In genomic region chr6:33694401-33694931, GRCh38 we compare ENCODE assay signal across 8 cellular contexts. TPM values are rescaled to one million over a fixed set of nuclear protein-coding genes. Genes with fewer than 3 reads are reported as not detected.
DNase-seq lines count a peak whose midpoint lies in the region; ATAC-seq and TF ChIP-seq lines count a peak whose summit lies in the region.

No MANE protein-coding gene starts in this region.

- H3K4me3 Mint-ChIP-seq in stimulated activated memory B cell treated with anti-CD40 and anti-IgM and Interleukin-4, amounts not matched to agents 10 μg/mL and 1 μg/mL and 100 μg/mL, for 72 hours: no peak overlapping the region

- H3K36me3 Mint-ChIP-seq in stimulated activated memory B cell treated with anti-CD40 and anti-IgM and Interleukin-4, amounts not matched to agents 10 μg/mL and 1 μg/mL and 100 μg/mL, for 72 hours: peaks cover 65% of the 10 kb centered on the region

- intact Hi-C loops in lower lobe of right lung (cut with DNase I): loop anchor here (10.0 kb wide), 1 partner anchor 110 kb away; the partner anchor contains the start of gene BAK1

- peaks cover 61% of the 10 kb centered on the region for H3K4me1 ChIP-seq in lower lobe of right lung

- no peak for TF ChIP-seq CTCF in lower lobe of right lung (IDR thresholded peaks at IDR 0.05)

- peaks cover 78% of the 10 kb centered on the region for H3K4me1 Mint-ChIP-seq in stimulated activated memory B cell treated with anti-CD40 and anti-IgM and Interleukin-4, amounts not matched to agents 10 μg/mL and 1 μg/mL and 100 μg/mL, for 72 hours

- H3K9me3 Mint-ChIP-seq in stimulated activated memory B cell treated with anti-CD40 and anti-IgM and Interleukin-4, amounts not matched to agents 10 μg/mL and 1 μg/mL and 100 μg/mL, for 72 hours: no peaks in the 10 kb centered on the region

- H3K27me3 Mint-ChIP-seq in stimulated activated memory B cell treated with anti-CD40 and anti-IgM and Interleukin-4, amounts not matched to agents 10 μg/mL and 1 μg/mL and 100 μg/mL, for 72 hours: no peaks in the 10 kb centered on the region

- peak overlapping the region; percentile 88 for H3K27ac Mint-ChIP-seq in stimulated activated memory B cell treated with anti-CD40 and anti-IgM and Interleukin-4, amounts not matched to agents 10 μg/mL and 1 μg/mL and 100 μg/mL, for 72 hours

- H3K9me3 ChIP-seq in lower lobe of right lung: no peaks in the 10 kb centered on the region

- peak in 1 of 2 donors; percentile 4 for ATAC-seq in lower lobe of right lung
- ATAC-seq in stimulated activated memory B cell treated with anti-CD40 and anti-IgM and Interleukin-4, amounts not matched to agents 10 μg/mL and 1 μg/mL and 100 μg/mL, for 72 hours: no peak

- peak; percentile 90 for DNase-seq in Daoy (ENCODE audit: low read depth)
- DNase-seq in T-helper 22 cell (ENCODE audit: low read depth): peak; percentile 65
- peak; percentile 67 for DNase-seq in amniotic stem cell (lab: John Stamatoyannopoulos, UW)
- DNase-seq in lower lobe of right lung: peak; percentile 47
- no peak for DNase-seq in OCI-M2 (lab: John Stamatoyannopoulos, UW; ENCODE audit: unreplicated experiment)
- no peak for DNase-seq in LoVo (ENCODE audit: low spot score)
- no peak for DNase-seq in NCI-H2107 (lab: John Stamatoyannopoulos, UW)

- peaks cover 95% of the 10 kb centered on the region for H3K36me3 ChIP-seq in lower lobe of right lung

- no peaks in the 10 kb centered on the region for H3K27me3 ChIP-seq in lower lobe of right lung (ENCODE audit: low read depth)

- peak overlapping the region; percentile 57 for H3K27ac ChIP-seq in lower lobe of right lung

- no peak overlapping the region for H3K4me3 ChIP-seq in lower lobe of right lung

RNA-seq across cellular contexts. Expression of gene UQCC2, which starts 17.0 kb away (rescaled TPM):
- 97.6 and 115 TPM in 2 replicates for total RNA-seq in Daoy (2014; rRNA removed; shearing (Covaris generic))
- total RNA-seq in lower lobe of right lung: 39.6 TPM

RNA-seq across cellular contexts. Expression of gene IP6K3, which starts 52.2 kb away (rescaled TPM):
- total RNA-seq in Daoy (2014; rRNA removed; shearing (Covaris generic)): not detected in 2 replicates
- 3.5 TPM for total RNA-seq in lower lobe of right lung

Comparison
In these comparisons a context has a peak if more than half of its experiments do, and no peak if none do; other contexts are left out.
1. DNase-seq: peak in Daoy (single experiment), T-helper 22 cell (single experiment), amniotic stem cell (single experiment) and lower lobe of right lung (single experiment); none in OCI-M2 (single experiment), LoVo (single experiment) and NCI-H2107 (single experiment).